Comparison of ENCODE assay signal across 6 cellular contexts in the genomic region with DNA sequence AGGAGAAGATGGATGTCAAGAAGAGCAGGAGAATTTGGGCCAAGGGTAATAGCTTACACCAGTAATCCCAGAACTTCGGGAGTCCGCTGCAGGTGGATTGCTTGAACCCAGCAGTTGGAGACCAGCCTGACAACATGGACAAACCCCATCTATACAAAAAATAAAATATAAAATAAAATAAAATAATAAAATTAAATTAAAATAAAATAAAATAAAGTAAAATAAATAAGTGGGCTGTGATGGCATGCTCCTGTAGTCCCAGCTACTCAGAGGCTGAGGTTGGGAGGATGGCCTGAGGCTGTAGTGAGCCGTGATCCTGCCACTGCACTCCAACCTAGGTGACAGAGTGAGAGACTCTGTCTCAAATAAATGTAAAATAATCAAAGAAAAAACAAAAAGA.
"Had no signal": no experiment of that assay in that cellular context is flagged by ENCODE, and none has a peak within 500 bp of the region (broad histone marks: within the 10 kb centered on the region; RNA-seq: fewer than 3 reads in every experiment).

No MANE protein-coding gene starts in this region.

- DNase-seq: IMR-90, KBM-7, KG1 had no signal

- H3K36me3 Mint-ChIP-seq: IgD-negative memory B cell had no signal

- H3K27ac Mint-ChIP-seq: IgD-negative memory B cell had no signal

- H3K27me3 Mint-ChIP-seq: IgD-negative memory B cell had no signal

- H3K4me1 Mint-ChIP-seq: IgD-negative memory B cell had no signal

- ATAC-seq: HepG2, K562 had no signal

- H3K4me3 Mint-ChIP-seq: IgD-negative memory B cell had no signal
